Comparison of ENCODE assay signal across 8 cellular contexts in the genomic region with DNA sequence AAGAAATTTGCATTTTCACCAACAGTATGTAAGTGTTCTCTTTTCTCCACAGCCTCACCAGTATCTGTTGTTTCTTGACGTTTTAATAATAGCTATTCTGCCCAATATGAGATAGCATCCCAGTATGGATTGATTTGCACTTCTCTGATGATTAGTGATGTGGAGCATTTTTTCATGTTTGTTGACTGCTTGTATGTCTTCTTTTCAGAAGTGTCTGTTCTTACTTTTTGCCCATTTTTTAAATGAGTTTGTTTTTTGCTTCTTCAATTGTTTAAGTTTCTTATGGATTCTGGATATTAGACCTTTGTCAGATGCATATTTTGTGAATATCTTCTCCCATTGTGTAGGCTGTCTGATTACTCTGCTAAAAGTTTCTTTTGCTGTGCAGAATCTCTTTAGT.
"Had no signal": no experiment of that assay in that cellular context is flagged by ENCODE, and none has a peak within 500 bp of the region (broad histone marks: within the 10 kb centered on the region; RNA-seq: fewer than 3 reads in every experiment).

No MANE protein-coding gene starts in this region.

- H3K4me3 ChIP-seq: GM12878 had no signal

- DNase-seq: GDM1, GF-D8 had no signal

- ATAC-seq: GM12878 had no signal

- FAIRE-seq: G401.6, GM12878, GM12891, GM12892, GM18507, GM19239 had no signal
